In genomic region chr17:47670064-47670463, GRCh38 we compare ENCODE assay signal across 13 cellular contexts. TPM values are rescaled to one million over a fixed set of nuclear protein-coding genes. Genes with fewer than 3 reads are reported as not detected.
DNase-seq lines count a peak whose midpoint lies in the region; ATAC-seq lines count a peak whose summit lies in the region.
"Had no signal": no experiment of that assay in that cellular context is flagged by ENCODE, and none has a peak within 500 bp of the region (broad histone marks: within the 10 kb centered on the region; RNA-seq: fewer than 3 reads in every experiment).

No MANE protein-coding gene starts in this region.

- no peaks in the 10 kb centered on the region for H3K9me3 Mint-ChIP-seq in activated T-cell treated with anti-CD3 and anti-CD28 coated beads, Interleukin-2, amount 50 U/mL, for 4 hours
- no peaks in the 10 kb centered on the region for H3K9me3 Mint-ChIP-seq in activated naive CD8-positive, alpha-beta T cell (ENCODE audit: low read depth)
- no peaks in the 10 kb centered on the region for H3K9me3 Mint-ChIP-seq in stimulated activated effector memory CD8-positive, alpha-beta T cell treated with anti-CD3 and anti-CD28 coated beads, Interleukin-12 subunit alpha, Interleukin-12 subunit beta, amount 100 ng/mL, for 72 hours

- peak; percentile 30 to 65 for ATAC-seq in activated T-cell treated with anti-CD3 and anti-CD28 coated beads, Interleukin-2, amount 50 U/mL, for 4 hours
- no peak for ATAC-seq in stimulated activated effector memory CD8-positive, alpha-beta T cell treated with anti-CD3 and anti-CD28 coated beads, Interleukin-12 subunit alpha, Interleukin-12 subunit beta, amount 100 ng/mL, for 72 hours
- ATAC-seq in HG02870 (IDR thresholded peaks at IDR 0.05; ENCODE audit: unreplicated experiment) = no peak

- H3K27me3 Mint-ChIP-seq in activated T-cell treated with anti-CD3 and anti-CD28 coated beads, Interleukin-2, amount 50 U/mL, for 4 hours (ENCODE audit: low read depth) = no peaks in the 10 kb centered on the region
- no peaks in the 10 kb centered on the region for H3K27me3 Mint-ChIP-seq in activated naive CD8-positive, alpha-beta T cell

- peaks cover 56% of the 10 kb centered on the region for H3K36me3 Mint-ChIP-seq in activated T-cell treated with anti-CD3 and anti-CD28 coated beads, Interleukin-2, amount 50 U/mL, for 4 hours (ENCODE audit: insufficient read depth)
- peaks cover 13% of the 10 kb centered on the region for H3K36me3 Mint-ChIP-seq in activated naive CD8-positive, alpha-beta T cell
- peaks cover 100% of the 10 kb centered on the region for H3K36me3 Mint-ChIP-seq in stimulated activated effector memory CD8-positive, alpha-beta T cell treated with anti-CD3 and anti-CD28 coated beads, Interleukin-12 subunit alpha, Interleukin-12 subunit beta, amount 100 ng/mL, for 72 hours

- H3K4me3 Mint-ChIP-seq in activated T-cell treated with anti-CD3 and anti-CD28 coated beads, Interleukin-2, amount 50 U/mL, for 4 hours = no peak overlapping the region
- H3K4me3 Mint-ChIP-seq in activated naive CD8-positive, alpha-beta T cell = no peak overlapping the region
- no peak overlapping the region for H3K4me3 Mint-ChIP-seq in stimulated activated effector memory CD8-positive, alpha-beta T cell treated with anti-CD3 and anti-CD28 coated beads, Interleukin-12 subunit alpha, Interleukin-12 subunit beta, amount 100 ng/mL, for 72 hours

- DNase-seq in activated T-cell treated with anti-CD3 and anti-CD28 coated beads, Interleukin-2, amount 50 U/mL, for 4 hours = no peak
- no peak for DNase-seq in activated T-cell treated with anti-CD3 and anti-CD28 coated beads, Interleukin-2, amount 50 U/mL, for 48 hours
- DNase-seq in NOMO-1 (lab: John Stamatoyannopoulos, UW; ENCODE audit: unreplicated experiment in 2 of 2) (peak; percentile 69 to 85), hepatic stellate cell (ENCODE audit: low spot score) (no peak), NCI-H2171 (lab: John Stamatoyannopoulos, UW) (no peak)
- no peak for DNase-seq in stimulated activated effector memory CD8-positive, alpha-beta T cell treated with anti-CD3 and anti-CD28 coated beads, Interleukin-12 subunit alpha, Interleukin-12 subunit beta, amount 100 ng/mL, for 72 hours (ENCODE audit: low spot score in 2 of 2)
- DNase-seq: central memory CD4-positive, alpha-beta T cell; NCI-H1048; sigmoid colon; SW 1271; thyroid gland had no signal

- peaks cover 19% of the 10 kb centered on the region for H3K4me1 Mint-ChIP-seq in activated T-cell treated with anti-CD3 and anti-CD28 coated beads, Interleukin-2, amount 50 U/mL, for 4 hours (ENCODE audit: low read depth)
- peaks cover 42% of the 10 kb centered on the region for H3K4me1 Mint-ChIP-seq in activated naive CD8-positive, alpha-beta T cell (ENCODE audit: low read depth)
- peaks cover 28% of the 10 kb centered on the region for H3K4me1 Mint-ChIP-seq in stimulated activated effector memory CD8-positive, alpha-beta T cell treated with anti-CD3 and anti-CD28 coated beads, Interleukin-12 subunit alpha, Interleukin-12 subunit beta, amount 100 ng/mL, for 72 hours

- peak overlapping the region; percentile 46 for H3K27ac Mint-ChIP-seq in activated naive CD8-positive, alpha-beta T cell
- peak overlapping the region; percentile 63 for H3K27ac Mint-ChIP-seq in stimulated activated effector memory CD8-positive, alpha-beta T cell treated with anti-CD3 and anti-CD28 coated beads, Interleukin-12 subunit alpha, Interleukin-12 subunit beta, amount 100 ng/mL, for 72 hours

RNA-seq across cellular contexts. Expression of gene KPNB1, which starts 20.3 kb away (rescaled TPM):
- total RNA-seq in activated T-cell treated with anti-CD3 and anti-CD28 coated beads, Interleukin-2, amount 50 U/mL, for 4 hours = 100 to 1,000 TPM; 916 to 992 (median 944) TPM

RNA-seq across cellular contexts. Expression of gene TBKBP1, which starts 23.9 kb away (rescaled TPM):
- 10 to 100 TPM; 24.4 to 34.7 (median 24.6) TPM for total RNA-seq in activated T-cell treated with anti-CD3 and anti-CD28 coated beads, Interleukin-2, amount 50 U/mL, for 4 hours

Comparison
In these comparisons a context has a peak if more than half of its experiments do, and no peak if none do; other contexts are left out.
1. ATAC-seq: peak in activated T-cell treated with anti-CD3 and anti-CD28 coated beads, Interleukin-2, amount 50 U/mL, for 4 hours (2 of 2); none in stimulated activated effector memory CD8-positive, alpha-beta T cell treated with anti-CD3 and anti-CD28 coated beads, Interleukin-12 subunit alpha, Interleukin-12 subunit beta, amount 100 ng/mL, for 72 hours (single experiment) and HG02870 (single experiment).
2. DNase-seq: peak in NOMO-1 (2 of 2); none in activated T-cell treated with anti-CD3 and anti-CD28 coated beads, Interleukin-2, amount 50 U/mL, for 4 hours (single experiment), activated T-cell treated with anti-CD3 and anti-CD28 coated beads, Interleukin-2, amount 50 U/mL, for 48 hours (0 of 2), stimulated activated effector memory CD8-positive, alpha-beta T cell treated with anti-CD3 and anti-CD28 coated beads, Interleukin-12 subunit alpha, Interleukin-12 subunit beta, amount 100 ng/mL, for 72 hours (0 of 2), hepatic stellate cell (single experiment) and NCI-H2171 (single experiment).